ENCODE assay signal across 1 cellular context in the genomic region with DNA sequence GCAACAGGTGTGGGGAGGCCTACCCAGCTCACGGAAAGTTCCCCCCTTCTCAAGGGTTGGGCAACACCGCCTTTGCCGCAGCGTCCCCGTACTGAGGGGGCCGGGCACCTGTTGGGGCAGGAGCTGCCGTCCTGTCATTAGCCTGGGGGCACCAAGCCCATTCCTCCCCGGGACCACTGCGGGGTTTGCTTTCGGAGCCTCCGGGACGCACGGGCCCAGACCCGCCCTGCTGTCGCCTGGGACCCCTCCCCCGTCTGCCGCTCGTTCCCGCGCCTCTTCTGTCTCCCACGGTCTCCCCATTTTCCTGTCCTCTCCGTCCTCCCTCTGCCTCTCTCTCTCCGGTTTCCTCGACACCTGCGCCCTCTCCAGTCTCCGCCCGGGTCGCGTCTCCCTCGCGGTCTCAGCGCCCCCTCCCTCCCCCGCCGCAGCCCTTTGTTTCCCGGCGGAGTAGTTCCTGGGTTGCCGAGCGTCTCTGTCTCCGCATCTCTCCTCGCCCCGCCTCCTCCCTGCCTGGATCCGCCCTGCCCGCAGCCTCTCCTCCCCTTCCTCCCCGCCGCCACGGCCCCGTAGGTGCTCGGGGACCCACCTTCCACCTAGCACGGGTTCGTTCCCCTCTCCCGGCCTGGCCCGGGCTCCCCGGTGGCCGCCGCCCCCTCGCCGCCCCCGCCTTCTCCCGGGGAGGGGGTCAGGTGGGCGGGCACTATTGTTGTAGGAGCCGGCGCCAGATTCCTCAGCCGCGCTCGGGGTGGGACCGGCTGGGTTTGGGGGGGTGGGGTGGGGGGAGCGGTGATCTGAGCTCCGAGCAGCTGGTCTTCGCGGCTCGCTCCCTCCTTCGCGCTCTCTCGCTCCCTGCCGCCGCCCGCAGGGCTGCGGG.
TF ChIP-seq lines count a peak whose summit lies in the region.

A gene (plus strand): TSS at position 540 of the 874 bp plus-strand sequence. CDS start 434 bp downstream, outside the sequence.

TF ChIP-seq in HepG2, 621 proteins besides CTCF, POLR2A, EP300 and RAD21 (continued from another document):
- TF ChIP-seq, protein P1, sequence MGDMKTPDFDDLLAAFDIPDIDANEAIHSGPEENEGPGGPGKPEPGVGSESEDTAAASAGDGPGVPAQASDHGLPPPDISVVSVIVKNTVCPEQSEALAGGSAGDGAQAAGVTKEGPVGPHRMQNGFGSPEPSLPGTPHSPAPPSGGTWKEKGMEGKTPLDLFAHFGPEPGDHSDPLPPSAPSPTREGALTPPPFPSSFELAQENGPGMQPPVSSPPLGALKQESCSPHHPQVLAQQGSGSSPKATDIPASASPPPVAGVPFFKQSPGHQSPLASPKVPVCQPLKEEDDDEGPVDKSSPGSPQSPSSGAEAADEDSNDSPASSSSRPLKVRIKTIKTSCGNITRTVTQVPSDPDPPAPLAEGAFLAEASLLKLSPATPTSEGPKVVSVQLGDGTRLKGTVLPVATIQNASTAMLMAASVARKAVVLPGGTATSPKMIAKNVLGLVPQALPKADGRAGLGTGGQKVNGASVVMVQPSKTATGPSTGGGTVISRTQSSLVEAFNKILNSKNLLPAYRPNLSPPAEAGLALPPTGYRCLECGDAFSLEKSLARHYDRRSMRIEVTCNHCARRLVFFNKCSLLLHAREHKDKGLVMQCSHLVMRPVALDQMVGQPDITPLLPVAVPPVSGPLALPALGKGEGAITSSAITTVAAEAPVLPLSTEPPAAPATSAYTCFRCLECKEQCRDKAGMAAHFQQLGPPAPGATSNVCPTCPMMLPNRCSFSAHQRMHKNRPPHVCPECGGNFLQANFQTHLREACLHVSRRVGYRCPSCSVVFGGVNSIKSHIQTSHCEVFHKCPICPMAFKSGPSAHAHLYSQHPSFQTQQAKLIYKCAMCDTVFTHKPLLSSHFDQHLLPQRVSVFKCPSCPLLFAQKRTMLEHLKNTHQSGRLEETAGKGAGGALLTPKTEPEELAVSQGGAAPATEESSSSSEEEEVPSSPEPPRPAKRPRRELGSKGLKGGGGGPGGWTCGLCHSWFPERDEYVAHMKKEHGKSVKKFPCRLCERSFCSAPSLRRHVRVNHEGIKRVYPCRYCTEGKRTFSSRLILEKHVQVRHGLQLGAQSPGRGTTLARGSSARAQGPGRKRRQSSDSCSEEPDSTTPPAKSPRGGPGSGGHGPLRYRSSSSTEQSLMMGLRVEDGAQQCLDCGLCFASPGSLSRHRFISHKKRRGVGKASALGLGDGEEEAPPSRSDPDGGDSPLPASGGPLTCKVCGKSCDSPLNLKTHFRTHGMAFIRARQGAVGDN (CRISPR knock-in tag; IDR thresholded peaks at IDR 0.05) = peak; percentile 20; the same call in 1 of the 2 replicates
- TF ChIP-seq EZH2 (conservative IDR thresholded peaks at IDR 0.05; ENCODE audit: low read depth, low read length) (peak; percentile 64; the same call in 1 of the 2 replicates), HNRNPLL (IDR thresholded peaks at IDR 0.05; ENCODE audit: low read depth, low read length, poor library complexity, severe bottlenecking) (peak; percentile 33), SRY (CRISPR knock-in tag; IDR thresholded peaks at IDR 0.05) (no peak), ZNF766 (CRISPR knock-in tag; IDR thresholded peaks at IDR 0.05; ENCODE audit: borderline replicate concordance) (no peak), GABPB1 (CRISPR knock-in tag; IDR thresholded peaks at IDR 0.05) (peak; percentile 47; the same call in 1 of the 2 replicates), HNRNPK (IDR thresholded peaks at IDR 0.05; ENCODE audit: low read depth, low read length, poor library complexity, severe bottlenecking) (peak; percentile 41), ZNF772 (CRISPR knock-in tag; IDR thresholded peaks at IDR 0.05) (no peak), SOX6 (IDR thresholded peaks at IDR 0.05) (no peak), SOX6 (CRISPR knock-in tag; IDR thresholded peaks at IDR 0.05) (peak; percentile 32; the same call in 1 of the 2 replicates)
- TF ChIP-seq, protein P2, sequence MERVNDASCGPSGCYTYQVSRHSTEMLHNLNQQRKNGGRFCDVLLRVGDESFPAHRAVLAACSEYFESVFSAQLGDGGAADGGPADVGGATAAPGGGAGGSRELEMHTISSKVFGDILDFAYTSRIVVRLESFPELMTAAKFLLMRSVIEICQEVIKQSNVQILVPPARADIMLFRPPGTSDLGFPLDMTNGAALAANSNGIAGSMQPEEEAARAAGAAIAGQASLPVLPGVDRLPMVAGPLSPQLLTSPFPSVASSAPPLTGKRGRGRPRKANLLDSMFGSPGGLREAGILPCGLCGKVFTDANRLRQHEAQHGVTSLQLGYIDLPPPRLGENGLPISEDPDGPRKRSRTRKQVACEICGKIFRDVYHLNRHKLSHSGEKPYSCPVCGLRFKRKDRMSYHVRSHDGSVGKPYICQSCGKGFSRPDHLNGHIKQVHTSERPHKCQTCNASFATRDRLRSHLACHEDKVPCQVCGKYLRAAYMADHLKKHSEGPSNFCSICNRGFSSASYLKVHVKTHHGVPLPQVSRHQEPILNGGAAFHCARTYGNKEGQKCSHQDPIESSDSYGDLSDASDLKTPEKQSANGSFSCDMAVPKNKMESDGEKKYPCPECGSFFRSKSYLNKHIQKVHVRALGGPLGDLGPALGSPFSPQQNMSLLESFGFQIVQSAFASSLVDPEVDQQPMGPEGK (CRISPR knock-in tag; IDR thresholded peaks at IDR 0.05) = peak; percentile 72
